Comparison of ENCODE assay signal across 8 cellular contexts in genomic region chr1:211382714-211383480, GRCh38. TPM values are rescaled to one million over a fixed set of nuclear protein-coding genes. Genes with fewer than 3 reads are reported as not detected.
DNase-seq lines count a peak whose midpoint lies in the region; ATAC-seq lines count a peak whose summit lies in the region.

No MANE protein-coding gene starts in this region.

- H3K4me3 Mint-ChIP-seq in activated T-helper 2 cell treated with anti-CD3 and anti-CD28 coated beads, Interferon-gamma antibody, Interleukin-2, Interleukin-4, amounts not matched to agents 10 μg/mL and 5 μg/mL and 100 μg/mL, durations not matched to agents 14 hours and 24 hours and 36 hours (ENCODE audit: low read depth), result peak overlapping the region; percentile 85
- peak overlapping the region; percentile 81 to 97 (median 94) for H3K4me3 Mint-ChIP-seq in naive thymus-derived CD8-positive, alpha-beta T cell
- peak overlapping the region; percentile 99 for H3K4me3 Mint-ChIP-seq in stimulated activated memory B cell treated with anti-CD40 and anti-IgM and Interleukin-4, amounts not matched to agents 10 μg/mL and 1 μg/mL and 100 μg/mL, for 72 hours

- POLR2A ChIA-PET in naive thymus-derived CD8-positive, alpha-beta T cell (lab: Charles Lee), result interaction anchor here (0.8 to 2.7 kb wide), 7 partner anchors 15 to 903 kb away, joined by 3 to 23 read pairs (median 4); partner anchors contain the start of gene TRAF5

- ATAC-seq in GM21723 (IDR thresholded peaks at IDR 0.05; ENCODE audit: unreplicated experiment), result peak; percentile 90
- ATAC-seq in naive thymus-derived CD8-positive, alpha-beta T cell, result peak; percentile 87 to 93
- ATAC-seq in stimulated activated memory B cell treated with anti-CD40 and anti-IgM and Interleukin-4, amounts not matched to agents 10 μg/mL and 1 μg/mL and 100 μg/mL, for 72 hours, result peak; percentile 97

- in situ Hi-C loops in KBM-7 (cut with MboI; ENCODE audit: low pct_unique_long_range_greater_than_20kb, low sequenced_read_pairs), result no loop called here

- H3K27me3 Mint-ChIP-seq in activated T-helper 2 cell treated with anti-CD3 and anti-CD28 coated beads, Interferon-gamma antibody, Interleukin-2, Interleukin-4, amounts not matched to agents 10 μg/mL and 5 μg/mL and 100 μg/mL, durations not matched to agents 14 hours and 24 hours and 36 hours (ENCODE audit: low read depth), result no peaks in the 10 kb centered on the region
- no peaks in the 10 kb centered on the region for H3K27me3 Mint-ChIP-seq in naive thymus-derived CD8-positive, alpha-beta T cell
- no peaks in the 10 kb centered on the region for H3K27me3 Mint-ChIP-seq in stimulated activated memory B cell treated with anti-CD40 and anti-IgM and Interleukin-4, amounts not matched to agents 10 μg/mL and 1 μg/mL and 100 μg/mL, for 72 hours

- H3K27ac Mint-ChIP-seq in activated T-helper 2 cell treated with anti-CD3 and anti-CD28 coated beads, Interferon-gamma antibody, Interleukin-2, Interleukin-4, amounts not matched to agents 10 μg/mL and 5 μg/mL and 100 μg/mL, durations not matched to agents 14 hours and 24 hours and 36 hours, result peak overlapping the region; percentile 96
- peak overlapping the region; percentile 94 to 99 (median 98) for H3K27ac Mint-ChIP-seq in naive thymus-derived CD8-positive, alpha-beta T cell
- H3K27ac Mint-ChIP-seq in stimulated activated memory B cell treated with anti-CD40 and anti-IgM and Interleukin-4, amounts not matched to agents 10 μg/mL and 1 μg/mL and 100 μg/mL, for 72 hours, result peak overlapping the region; percentile 99

- H3K36me3 Mint-ChIP-seq in activated T-helper 2 cell treated with anti-CD3 and anti-CD28 coated beads, Interferon-gamma antibody, Interleukin-2, Interleukin-4, amounts not matched to agents 10 μg/mL and 5 μg/mL and 100 μg/mL, durations not matched to agents 14 hours and 24 hours and 36 hours (ENCODE audit: low read depth), result peaks cover 39% of the 10 kb centered on the region
- H3K36me3 Mint-ChIP-seq in naive thymus-derived CD8-positive, alpha-beta T cell, result no peaks in the 10 kb centered on the region
- no peaks in the 10 kb centered on the region for H3K36me3 Mint-ChIP-seq in stimulated activated memory B cell treated with anti-CD40 and anti-IgM and Interleukin-4, amounts not matched to agents 10 μg/mL and 1 μg/mL and 100 μg/mL, for 72 hours

- intact Hi-C loops in activated T-helper 2 cell treated with anti-CD3 and anti-CD28 coated beads, Interferon-gamma antibody, Interleukin-2, Interleukin-4, amounts not matched to agents 10 μg/mL and 5 μg/mL and 100 μg/mL, durations not matched to agents 14 hours and 24 hours and 36 hours (cut with micrococcal nuclease), result loop anchor here (1.0 to 5.0 kb wide), 6 partner anchors 34 to 194 kb away; partner anchors contain the start of genes RCOR3 and SLC30A1

- no peaks in the 10 kb centered on the region for H3K9me3 Mint-ChIP-seq in activated T-helper 2 cell treated with anti-CD3 and anti-CD28 coated beads, Interferon-gamma antibody, Interleukin-2, Interleukin-4, amounts not matched to agents 10 μg/mL and 5 μg/mL and 100 μg/mL, durations not matched to agents 14 hours and 24 hours and 36 hours
- H3K9me3 Mint-ChIP-seq in naive thymus-derived CD8-positive, alpha-beta T cell, result no peaks in the 10 kb centered on the region
- no peaks in the 10 kb centered on the region for H3K9me3 Mint-ChIP-seq in stimulated activated memory B cell treated with anti-CD40 and anti-IgM and Interleukin-4, amounts not matched to agents 10 μg/mL and 1 μg/mL and 100 μg/mL, for 72 hours

- H3K4me1 Mint-ChIP-seq in activated T-helper 2 cell treated with anti-CD3 and anti-CD28 coated beads, Interferon-gamma antibody, Interleukin-2, Interleukin-4, amounts not matched to agents 10 μg/mL and 5 μg/mL and 100 μg/mL, durations not matched to agents 14 hours and 24 hours and 36 hours (ENCODE audit: low read depth), result peaks cover 52% of the 10 kb centered on the region
- H3K4me1 Mint-ChIP-seq in naive thymus-derived CD8-positive, alpha-beta T cell, result peaks cover 14 to 26% (median 21%) of the 10 kb centered on the region in 4 donors
- peaks cover 37% of the 10 kb centered on the region for H3K4me1 Mint-ChIP-seq in stimulated activated memory B cell treated with anti-CD40 and anti-IgM and Interleukin-4, amounts not matched to agents 10 μg/mL and 1 μg/mL and 100 μg/mL, for 72 hours

- DNase-seq in DMS79 treated with DMSO at 0.1 percent for 48 hours (lab: John Stamatoyannopoulos, UW), result peak; percentile 83
- peak; percentile 78 for DNase-seq in KBM-7
- DNase-seq in RPMI8226, result peak; percentile 98
- peak; percentile 79 for DNase-seq in activated T-helper 2 cell treated with anti-CD3 and anti-CD28 coated beads, Interferon-gamma antibody, Interleukin-2, Interleukin-4, amounts not matched to agents 10 μg/mL and 5 μg/mL and 100 μg/mL, durations not matched to agents 14 hours and 24 hours and 36 hours (ENCODE audit: low spot score)
- peak; percentile 91 for DNase-seq in fibroblast of peridontal ligament (ENCODE audit: extremely low read depth)
- DNase-seq in naive thymus-derived CD8-positive, alpha-beta T cell, result peak; percentile 49 to 85 (median 67)

RNA-seq across cellular contexts. Expression of gene TRAF5, which starts 56.3 kb away (rescaled TPM):
- total RNA-seq in activated T-helper 2 cell treated with anti-CD3 and anti-CD28 coated beads, Interferon-gamma antibody, Interleukin-2, Interleukin-4, amounts not matched to agents 10 μg/mL and 5 μg/mL and 100 μg/mL, durations not matched to agents 14 hours and 24 hours and 36 hours, result 63.8 and 64.6 TPM in 2 replicates
- 10 to 100 TPM; 72.4 to 74.3 TPM for total RNA-seq in naive thymus-derived CD8-positive, alpha-beta T cell
- polyA plus RNA-seq in naive thymus-derived CD8-positive, alpha-beta T cell, result 10 to 100 TPM; 18.2 to 32.5 (median 18.5) TPM

Comparison
In these comparisons a context has a peak if more than half of its experiments do, and no peak if none do; other contexts are left out.
1. Peak in every context shown above with its lines: DNase-seq and ATAC-seq.